Comparison of ENCODE assay signal across 19 cellular contexts in the genomic region with DNA sequence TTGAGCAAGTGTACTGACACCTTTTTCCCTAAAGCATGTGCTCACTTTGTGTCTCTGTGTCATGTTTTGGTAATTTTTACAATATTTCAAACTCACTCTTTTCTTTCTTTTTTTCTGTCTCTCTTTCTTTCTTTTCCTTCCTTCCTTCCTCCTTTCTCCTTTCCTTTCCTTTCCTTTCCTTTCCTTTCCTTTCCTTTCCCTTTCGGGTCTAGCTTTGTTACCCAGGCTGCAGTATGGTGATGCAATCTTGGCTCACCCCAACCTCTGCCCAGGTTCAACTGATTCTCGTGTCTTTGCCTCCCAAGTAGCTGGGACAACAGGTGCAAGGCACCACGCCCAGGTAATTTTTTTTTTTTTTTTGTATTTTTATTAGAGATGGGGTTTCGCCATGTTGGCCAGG.
DNase-seq lines count a peak whose midpoint lies in the region; ATAC-seq and TF ChIP-seq lines count a peak whose summit lies in the region.
"Had no signal": no experiment of that assay in that cellular context is flagged by ENCODE, and none has a peak within 500 bp of the region (broad histone marks: within the 10 kb centered on the region; RNA-seq: fewer than 3 reads in every experiment).

No MANE protein-coding gene starts in this region.

- H3K27ac Mint-ChIP-seq in Caco-2 (ENCODE audit: unreplicated experiment): peak overlapping the region; percentile 23
- no peak overlapping the region for H3K27ac Mint-ChIP-seq in activated T-cell treated with anti-CD3 and anti-CD28 coated beads, Interleukin-2, amount 50 U/mL, for 24 hours
- H3K27ac Mint-ChIP-seq: CD4-positive, CD25-positive, alpha-beta regulatory T cell had no signal

- H3K9ac ChIP-seq in liver (ENCODE audit: low read depth in 1 of 2, low read length in 2 of 2): no peak overlapping the region
- H3K9ac ChIP-seq: BLaER1 had no signal

- H3K9me3 ChIP-seq in Caco-2: no peaks in the 10 kb centered on the region; the same call in 1 of the 2 replicates
- no peaks in the 10 kb centered on the region for H3K9me3 ChIP-seq in HEK293 (ENCODE audit: control insufficient read depth, insufficient read depth, low read depth, low read length)
- peaks cover 0 to 2% (median 0%) of the 10 kb centered on the region in 4 donors for H3K9me3 ChIP-seq in liver (ENCODE audit: control insufficient read depth in 4 of 4, low read length in 3 of 4)
- H3K9me3 ChIP-seq: BE2C had no signal

- DNase-seq in Caco-2 (no peak), MV-4-11 (lab: John Stamatoyannopoulos, UW) (no peak)
- DNase-seq in activated T-cell treated with anti-CD3 and anti-CD28 coated beads, Interleukin-2, amount 50 U/mL, for 24 hours: no peak
- DNase-seq: 8988T; ACHN; BE2C; C1 segment of cervical spinal cord; Calu3; CD4-positive, alpha-beta memory T cell; CD4-positive, CD25-positive, alpha-beta regulatory T cell; CD8-positive, alpha-beta memory T cell; COR-L47; DMS79 treated with DMSO at 0.1 percent for 48 hours; GF-D8 had no signal

- H3K27me3 ChIP-seq in Caco-2 (replicated peaks; ENCODE audit: control insufficient read depth, insufficient read depth, low read length) (no peaks in the 10 kb centered on the region), liver (ENCODE audit: control insufficient read depth in 4 of 4, insufficient read depth in 4 of 4, low read length in 3 of 4) (no peaks in the 10 kb centered on the region)
- H3K27me3 ChIP-seq: BE2C, BLaER1 had no signal

- TF ChIP-seq CTCF in Caco-2 (IDR thresholded peaks at IDR 0.05; ENCODE audit: insufficient read depth in 1 of 2, low read depth in 1 of 2, low read length in 1 of 2, severe bottlenecking in 1 of 2, unreplicated experiment in 1 of 2) (no peak), HEK293 (tag by site-specific recombination; IDR thresholded peaks at IDR 0.05) (no peak), liver (IDR thresholded peaks at IDR 0.05; ENCODE audit: low read depth, low read length, missing input control) (no peak)

- POLR2A ChIA-PET in Caco-2 (lab: Charles Lee): no interaction called here
- POLR2A ChIA-PET in HEK293 (lab: Yijun Ruan, JAX): no interaction called here

- ATAC-seq in GM19328 (IDR thresholded peaks at IDR 0.05; ENCODE audit: unreplicated experiment): no peak

- no peaks in the 10 kb centered on the region for H3K9me3 Mint-ChIP-seq in Caco-2 (ENCODE audit: unreplicated experiment)
- peaks cover 2% of the 10 kb centered on the region for H3K9me3 Mint-ChIP-seq in activated T-cell treated with anti-CD3 and anti-CD28 coated beads, Interleukin-2, amount 50 U/mL, for 24 hours

- H3K36me3 ChIP-seq in Caco-2 (ENCODE audit: control insufficient read depth, insufficient read depth, low read length) (no peaks in the 10 kb centered on the region), HEK293 (ENCODE audit: control insufficient read depth in 2 of 2, insufficient read depth in 1 of 2, low read length in 2 of 2) (no peaks in the 10 kb centered on the region), liver (ENCODE audit: control insufficient read depth in 4 of 4, insufficient read depth in 3 of 4, low read depth in 1 of 4, low read length in 3 of 4) (no peaks in the 10 kb centered on the region)
- H3K36me3 ChIP-seq: BE2C had no signal

- peaks cover 26% of the 10 kb centered on the region for H3K4me1 Mint-ChIP-seq in Caco-2 (ENCODE audit: low read depth, unreplicated experiment)
- H3K4me1 Mint-ChIP-seq in activated T-cell treated with anti-CD3 and anti-CD28 coated beads, Interleukin-2, amount 50 U/mL, for 24 hours (ENCODE audit: low read depth): no peaks in the 10 kb centered on the region
- H3K4me1 Mint-ChIP-seq: CD4-positive, alpha-beta memory T cell; CD4-positive, CD25-positive, alpha-beta regulatory T cell; CD8-positive, alpha-beta memory T cell had no signal

- WGBS in liver: 74% methylated on average over 4 of the region's 4 CpGs

- BruUV-seq in Caco-2 (replicated peaks; lab: Mats Ljungman, UMichigan): no TSS peak

- no peak overlapping the region for H3K4me3 ChIP-seq in Caco-2 (ENCODE audit: low read depth, low read length)
- H3K4me3 ChIP-seq in HEK293 (ENCODE audit: low read depth, low read length): no peak overlapping the region
- no peak overlapping the region for H3K4me3 ChIP-seq in liver (ENCODE audit: low read depth in 1 of 3, low read length in 3 of 3)
- H3K4me3 ChIP-seq: BLaER1 had no signal

- TF ChIP-seq RAD21 in liver (IDR thresholded peaks at IDR 0.05): no peak

- peaks cover 6% of the 10 kb centered on the region for H3K36me3 Mint-ChIP-seq in Caco-2 (ENCODE audit: insufficient read depth, unreplicated experiment)
- H3K36me3 Mint-ChIP-seq in activated T-cell treated with anti-CD3 and anti-CD28 coated beads, Interleukin-2, amount 50 U/mL, for 24 hours (ENCODE audit: low read depth): no peaks in the 10 kb centered on the region
- H3K36me3 Mint-ChIP-seq: CD4-positive, alpha-beta memory T cell; CD4-positive, CD25-positive, alpha-beta regulatory T cell had no signal

- intact Hi-C loops in Caco-2 (cut with micrococcal nuclease; ENCODE audit: unreplicated experiment): no loop called here

- H3K27me3 Mint-ChIP-seq in Caco-2 (ENCODE audit: insufficient read depth, unreplicated experiment): no peaks in the 10 kb centered on the region
- H3K27me3 Mint-ChIP-seq in activated T-cell treated with anti-CD3 and anti-CD28 coated beads, Interleukin-2, amount 50 U/mL, for 24 hours: peaks cover 5% of the 10 kb centered on the region

- CTCF ChIA-PET in Caco-2 (lab: Charles Lee) (interaction anchor here (0.7 kb wide), 1 partner anchor 15 kb away, joined by 3 read pairs; no protein-coding TSS in a partner anchor), HEK293 (lab: Yijun Ruan, JAX) (interaction anchor here (0.6 to 0.9 kb wide), 3 partner anchors 15 to 725 kb away, joined by 3 to 4 read pairs (median 4); no protein-coding TSS in a partner anchor)

- H3K27ac ChIP-seq in HEK293 (ENCODE audit: extremely low read depth, low read depth, low read length) (no peak overlapping the region), liver (ENCODE audit: low read depth in 1 of 2, low read length in 2 of 2) (peak overlapping the region; percentile 65 to 77)
- H3K27ac ChIP-seq: BLaER1 had no signal

- peaks cover 18% of the 10 kb centered on the region for H3K4me1 ChIP-seq in Caco-2
- no peaks in the 10 kb centered on the region for H3K4me1 ChIP-seq in HEK293 (ENCODE audit: control insufficient read depth, insufficient read depth, low read length)
- peaks cover 8 to 23% (median 16%) of the 10 kb centered on the region in 4 donors for H3K4me1 ChIP-seq in liver (ENCODE audit: control insufficient read depth in 4 of 4, insufficient read depth in 4 of 4, low read length in 3 of 4)
- H3K4me1 ChIP-seq: BE2C had no signal

- H3K4me3 Mint-ChIP-seq in Caco-2 (ENCODE audit: unreplicated experiment): no peak overlapping the region
- H3K4me3 Mint-ChIP-seq in activated T-cell treated with anti-CD3 and anti-CD28 coated beads, Interleukin-2, amount 50 U/mL, for 24 hours: no peak overlapping the region
- H3K4me3 Mint-ChIP-seq: CD14-positive monocyte; CD4-positive, alpha-beta memory T cell; CD4-positive, CD25-positive, alpha-beta regulatory T cell; CD8-positive, alpha-beta memory T cell had no signal

TF ChIP-seq in HEK293, 187 proteins besides CTCF, POLR2A, EP300 and RAD21:
- TF ChIP-seq, protein P1, sequence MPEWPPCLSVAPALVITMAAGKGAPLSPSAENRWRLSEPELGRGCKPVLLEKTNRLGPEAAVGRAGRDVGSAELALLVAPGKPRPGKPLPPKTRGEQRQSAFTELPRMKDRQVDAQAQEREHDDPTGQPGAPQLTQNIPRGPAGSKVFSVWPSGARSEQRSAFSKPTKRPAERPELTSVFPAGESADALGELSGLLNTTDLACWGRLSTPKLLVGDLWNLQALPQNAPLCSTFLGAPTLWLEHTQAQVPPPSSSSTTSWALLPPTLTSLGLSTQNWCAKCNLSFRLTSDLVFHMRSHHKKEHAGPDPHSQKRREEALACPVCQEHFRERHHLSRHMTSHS (tag by site-specific recombination; IDR thresholded peaks at IDR 0.05): no peak
- TF ChIP-seq ZNF366 (tag by site-specific recombination; conservative IDR thresholded peaks at IDR 0.05): peak; percentile 34; the same call in 1 of the 2 replicates
- TF ChIP-seq PRDM1 (tag by site-specific recombination; IDR thresholded peaks at IDR 0.05): peak; percentile 99

TF ChIP-seq in liver, 16 proteins besides CTCF, POLR2A, EP300 and RAD21 (continues in another document):
- TF ChIP-seq EGR1 (IDR thresholded peaks at IDR 0.05; ENCODE audit: low read depth in 2 of 2) (no peak), HNF4A (conservative IDR thresholded peaks at IDR 0.05) (no peak), SP1 (IDR thresholded peaks at IDR 0.05) (no peak), GABPA (IDR thresholded peaks at IDR 0.05 in 1 of 2, conservative IDR thresholded peaks at IDR 0.05 in 1 of 2) (no peak), FOXA2 (IDR thresholded peaks at IDR 0.05) (no peak), FOXA1 (IDR thresholded peaks at IDR 0.05) (no peak), YY1 (IDR thresholded peaks at IDR 0.05) (no peak)
- TF ChIP-seq, protein P2, sequence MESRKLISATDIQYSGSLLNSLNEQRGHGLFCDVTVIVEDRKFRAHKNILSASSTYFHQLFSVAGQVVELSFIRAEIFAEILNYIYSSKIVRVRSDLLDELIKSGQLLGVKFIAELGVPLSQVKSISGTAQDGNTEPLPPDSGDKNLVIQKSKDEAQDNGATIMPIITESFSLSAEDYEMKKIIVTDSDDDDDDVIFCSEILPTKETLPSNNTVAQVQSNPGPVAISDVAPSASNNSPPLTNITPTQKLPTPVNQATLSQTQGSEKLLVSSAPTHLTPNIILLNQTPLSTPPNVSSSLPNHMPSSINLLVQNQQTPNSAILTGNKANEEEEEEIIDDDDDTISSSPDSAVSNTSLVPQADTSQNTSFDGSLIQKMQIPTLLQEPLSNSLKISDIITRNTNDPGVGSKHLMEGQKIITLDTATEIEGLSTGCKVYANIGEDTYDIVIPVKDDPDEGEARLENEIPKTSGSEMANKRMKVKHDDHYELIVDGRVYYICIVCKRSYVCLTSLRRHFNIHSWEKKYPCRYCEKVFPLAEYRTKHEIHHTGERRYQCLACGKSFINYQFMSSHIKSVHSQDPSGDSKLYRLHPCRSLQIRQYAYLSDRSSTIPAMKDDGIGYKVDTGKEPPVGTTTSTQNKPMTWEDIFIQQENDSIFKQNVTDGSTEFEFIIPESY (IDR thresholded peaks at IDR 0.05): no peak
- TF ChIP-seq, protein P3, sequence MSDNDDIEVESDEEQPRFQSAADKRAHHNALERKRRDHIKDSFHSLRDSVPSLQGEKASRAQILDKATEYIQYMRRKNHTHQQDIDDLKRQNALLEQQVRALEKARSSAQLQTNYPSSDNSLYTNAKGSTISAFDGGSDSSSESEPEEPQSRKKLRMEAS (IDR thresholded peaks at IDR 0.05): no peak
